ENCODE assay signal across 1 cellular context in genomic region chr1:243505986-243506689, GRCh38.
TF ChIP-seq lines count a peak whose summit lies in the region.

No MANE protein-coding gene starts in this region.

TF ChIP-seq in HepG2, 621 proteins besides CTCF, POLR2A, EP300 and RAD21 (continued from another document and continues in another):
- TF ChIP-seq ZNF577 (CRISPR knock-in tag; IDR thresholded peaks at IDR 0.05; ENCODE audit: borderline replicate concordance, low read depth) (no peak), ZNF839 (CRISPR knock-in tag; IDR thresholded peaks at IDR 0.05; ENCODE audit: borderline replicate concordance) (no peak), ZNF275 (CRISPR knock-in tag; IDR thresholded peaks at IDR 0.05; ENCODE audit: borderline replicate concordance) (no peak; the same call in 1 of the 2 replicates), TFDP1 (CRISPR knock-in tag; IDR thresholded peaks at IDR 0.05; ENCODE audit: borderline replicate concordance) (peak; percentile 73; the same call in 1 of the 2 replicates), ZNF441 (CRISPR knock-in tag; IDR thresholded peaks at IDR 0.05; ENCODE audit: borderline replicate concordance) (peak; percentile 89; the same call in 1 of the 2 replicates), ZNF841 (CRISPR knock-in tag; IDR thresholded peaks at IDR 0.05; ENCODE audit: borderline replicate concordance) (no peak), PAX8 (CRISPR knock-in tag; IDR thresholded peaks at IDR 0.05; ENCODE audit: borderline replicate concordance) (no peak), RFX3 (CRISPR knock-in tag; IDR thresholded peaks at IDR 0.05) (no peak), KAT8 (CRISPR knock-in tag; IDR thresholded peaks at IDR 0.05) (peak; percentile 90), ZNF766 (CRISPR knock-in tag; IDR thresholded peaks at IDR 0.05; ENCODE audit: borderline replicate concordance) (peak; percentile 54; the same call in 1 of the 2 replicates), KLF15 (CRISPR knock-in tag; IDR thresholded peaks at IDR 0.05; ENCODE audit: borderline replicate concordance) (no peak), ZBTB40 (IDR thresholded peaks at IDR 0.05) (no peak), ZBTB40 (CRISPR knock-in tag; IDR thresholded peaks at IDR 0.05) (peak; percentile 76; the same call in 1 of the 2 replicates), KDM1A (CRISPR knock-in tag; IDR thresholded peaks at IDR 0.05) (peak; percentile 43; the same call in 1 of the 2 replicates), TCF7 (IDR thresholded peaks at IDR 0.05; ENCODE audit: low read depth) (peak; percentile 36), GATAD2A (CRISPR knock-in tag; IDR thresholded peaks at IDR 0.05) (peak; percentile 94), HBP1 (CRISPR knock-in tag; IDR thresholded peaks at IDR 0.05; ENCODE audit: low read depth) (peak; percentile 70; the same call in 1 of the 2 replicates), ZNF350 (CRISPR knock-in tag; IDR thresholded peaks at IDR 0.05; ENCODE audit: borderline replicate concordance, low read depth) (peak; percentile 90), AHDC1 (CRISPR knock-in tag; IDR thresholded peaks at IDR 0.05; ENCODE audit: borderline replicate concordance) (peak; percentile 85; the same call in 1 of the 2 replicates), MNT (IDR thresholded peaks at IDR 0.05) (peak; percentile 98), CBX1 (IDR thresholded peaks at IDR 0.05; ENCODE audit: low read depth) (no peak), ZFP1 (CRISPR knock-in tag; IDR thresholded peaks at IDR 0.05) (0 out of 2 replicates have a peak, but pooled peaks have one; percentile 66), FOXA1 (IDR thresholded peaks at IDR 0.05) (no peak), FOXA1 (CRISPR knock-in tag; IDR thresholded peaks at IDR 0.05) (peak; percentile 96), FOXK2 (IDR thresholded peaks at IDR 0.05) (no peak), ATF4 (CRISPR knock-in tag; IDR thresholded peaks at IDR 0.05) (peak in 1 of 2 experiments; percentile 80; a peak in 2 of 4 replicates), ZNF644 (CRISPR knock-in tag; IDR thresholded peaks at IDR 0.05; ENCODE audit: low read depth) (peak; percentile 77), FOXO1 (CRISPR knock-in tag; IDR thresholded peaks at IDR 0.05) (peak; percentile 77; the same call in 1 of the 2 replicates), ZNF790 (CRISPR knock-in tag; IDR thresholded peaks at IDR 0.05; ENCODE audit: borderline replicate concordance) (no peak), ELF3 (CRISPR knock-in tag; IDR thresholded peaks at IDR 0.05) (peak; percentile 97)
